In the genomic region with DNA sequence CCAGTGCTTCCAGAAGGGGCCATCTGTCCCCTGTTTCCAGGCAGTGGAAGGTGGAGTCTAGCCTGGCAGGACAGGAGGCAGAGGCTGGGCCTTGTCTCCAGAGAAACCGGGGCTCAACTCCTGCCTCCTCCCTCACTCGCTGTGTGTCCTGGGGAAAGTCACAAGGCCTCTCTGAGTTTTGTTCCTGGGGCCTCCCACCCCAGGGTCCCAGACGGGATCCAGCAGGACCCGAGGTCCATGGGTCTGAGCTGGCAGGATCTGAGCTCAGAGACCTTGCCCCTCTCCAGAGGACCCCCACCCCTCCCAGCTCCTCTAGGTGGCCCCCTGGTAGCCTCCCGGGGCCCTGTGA, we compare ENCODE assay signal across 12 cellular contexts.
DNase-seq lines count a peak whose midpoint lies in the region; ATAC-seq, FAIRE-seq and TF ChIP-seq lines count a peak whose summit lies in the region.
"Had no signal": no experiment of that assay in that cellular context is flagged by ENCODE, and none has a peak within 500 bp of the region (broad histone marks: within the 10 kb centered on the region; RNA-seq: fewer than 3 reads in every experiment).

No MANE protein-coding gene starts in this region.

- no peak overlapping the region for H4K91ac ChIP-seq in IMR-90 (ENCODE audit: insufficient read depth, low read depth, low read length)

- CTCF ChIA-PET in IMR-90 (lab: Yijun Ruan, JAX), result interaction anchor here (0.6 to 2.8 kb wide), 11 partner anchors 12 to 286 kb away, joined by 3 to 13 read pairs (median 3); no protein-coding TSS in a partner anchor
- CTCF ChIA-PET in K562 (lab: Yijun Ruan, JAX; ENCODE audit: low intra/inter-chr PET ratio), result no interaction called here

- H2AFZ ChIP-seq in IMR-90 (replicated peaks; ENCODE audit: low read length, poor library complexity) (no peak overlapping the region), K562 (ENCODE audit: low read depth, low read length) (peak overlapping the region; percentile 81; the same call in 1 of the 2 replicates)

- H3K4me3 ChIP-seq in IMR-90 (ENCODE audit: insufficient read depth, low read depth, low read length), result no peak overlapping the region
- no peak overlapping the region for H3K4me3 ChIP-seq in K562
- peak overlapping the region; percentile 4 for H3K4me3 ChIP-seq in left ventricle myocardium inferior
- no peak overlapping the region for H3K4me3 ChIP-seq in suprapubic skin
- H3K4me3 ChIP-seq: colonic mucosa, thoracic aorta had no signal

- no peaks in the 10 kb centered on the region for H3K79me1 ChIP-seq in IMR-90 (ENCODE audit: low read depth in 1 of 2, low read length in 2 of 2)

- H4K8ac ChIP-seq in IMR-90 (ENCODE audit: low read depth in 2 of 2, low read length in 2 of 2), result no peak overlapping the region

- TF ChIP-seq CTCF in IMR-90 (conservative IDR thresholded peaks at IDR 0.05; ENCODE audit: low read depth, low read length) (no peak), K562 (IDR thresholded peaks at IDR 0.05 in 2 of 3, conservative IDR thresholded peaks at IDR 0.05 in 1 of 3; ENCODE audit: insufficient read depth in 2 of 3, low read depth in 1 of 3, low read length in 3 of 3) (no peak), left ventricle myocardium inferior (IDR thresholded peaks at IDR 0.05; ENCODE audit: borderline replicate concordance) (no peak), suprapubic skin (IDR thresholded peaks at IDR 0.05) (no peak)

- no peak overlapping the region for H2BK120ac ChIP-seq in IMR-90 (ENCODE audit: low read depth, low read length)

- H3K9me1 ChIP-seq in IMR-90 (ENCODE audit: insufficient read depth, low read length), result no peaks in the 10 kb centered on the region
- no peaks in the 10 kb centered on the region for H3K9me1 ChIP-seq in K562 (ENCODE audit: control insufficient read depth, insufficient read depth, low read length)

- no peaks in the 10 kb centered on the region for H3K79me2 ChIP-seq in K562 (ENCODE audit: control insufficient read depth, insufficient read depth, low read length)

- H2BK15ac ChIP-seq in IMR-90 (ENCODE audit: low read depth, low read length), result no peak overlapping the region

- DNase-seq in IMR-90 (no peak), K562 (ENCODE audit: extremely low read depth in 1 of 4, low spot score in 3 of 4) (no peak), left ventricle myocardium inferior (no peak), suprapubic skin (ENCODE audit: low spot score in 2 of 2) (no peak), GF-D8 (lab: John Stamatoyannopoulos, UW) (no peak)
- DNase-seq: DMS79, NCI-H2029 treated with DMSO at 0.1 percent for 48 hours had no signal

- H3K56ac ChIP-seq in IMR-90 (ENCODE audit: extremely low read depth, insufficient read depth, low read length), result no peak overlapping the region

- no peak for ATAC-seq in IMR-90 (ENCODE audit: low read depth)
- no peak for ATAC-seq in K562
- ATAC-seq in activated CD4-positive, CD25-positive, alpha-beta regulatory T cell treated with anti-CD3 and anti-CD28 coated beads, Interleukin-2, amount 50 U/mL, for 24 hours, result no peak
- ATAC-seq in GM19467 (IDR thresholded peaks at IDR 0.05; ENCODE audit: unreplicated experiment), result no peak

- no peaks in the 10 kb centered on the region for H3K36me3 ChIP-seq in IMR-90 (ENCODE audit: control insufficient read depth, insufficient read depth, low read length)
- H3K36me3 ChIP-seq in K562 (ENCODE audit: control insufficient read depth, insufficient read depth, low read length), result no peaks in the 10 kb centered on the region
- no peaks in the 10 kb centered on the region for H3K36me3 ChIP-seq in left ventricle myocardium inferior
- no peaks in the 10 kb centered on the region for H3K36me3 ChIP-seq in suprapubic skin
- H3K36me3 ChIP-seq: colonic mucosa, neutrophil, thoracic aorta had no signal

- no peak overlapping the region for H4K5ac ChIP-seq in IMR-90 (ENCODE audit: low read depth, low read length)

- no peak overlapping the region for H3K4me2 ChIP-seq in IMR-90 (ENCODE audit: low read depth, low read length)
- no peak overlapping the region for H3K4me2 ChIP-seq in K562 (ENCODE audit: insufficient read depth, low read length)

- TF ChIP-seq POLR2A in IMR-90 (IDR thresholded peaks at IDR 0.05; ENCODE audit: low read depth, low read length), result no peak
- no peak for TF ChIP-seq POLR2A in K562 (conservative IDR thresholded peaks at IDR 0.05)
- no peak for TF ChIP-seq POLR2A in suprapubic skin (IDR thresholded peaks at IDR 0.05)

- no peak overlapping the region for H2BK5ac ChIP-seq in IMR-90 (ENCODE audit: low read depth, low read length, poor library complexity, severe bottlenecking)

- intact Hi-C loops in IMR-90 (cut with micrococcal nuclease), result no loop called here
- intact Hi-C loops in K562 (cut with micrococcal nuclease), result loop anchor here (10.0 kb wide), 1 partner anchor 286 kb away; no protein-coding TSS in a partner anchor
- intact Hi-C loops in left ventricle myocardium inferior (cut with micrococcal nuclease), result no loop called here

- no peak for TF ChIP-seq RAD21 in IMR-90 (IDR thresholded peaks at IDR 0.05; ENCODE audit: low read length)
- TF ChIP-seq RAD21 in K562 (CRISPR knock-in tag; conservative IDR thresholded peaks at IDR 0.05 in 1 of 2, IDR thresholded peaks at IDR 0.05 in 1 of 2), result no peak

- H3K4ac ChIP-seq in IMR-90 (ENCODE audit: low read depth, low read length), result no peak overlapping the region

- no peak for FAIRE-seq in K562 (lab: Jason Lieb, UNC)

- no CpG with 5 or more reads among the region's 5 CpGs for WGBS in IMR-90 (ENCODE audit: extremely low coverage in 2 of 2, insufficient read length in 1 of 2), 2 experiments
- 17% methylated on average over 1 of the region's 5 CpGs for WGBS in K562 (ENCODE audit: insufficient coverage, low coverage, missing lambda C conversion rate)
- no CpG with 5 or more reads among the region's 5 CpGs for WGBS in suprapubic skin

- BruUV-seq in IMR-90 (replicated peaks; lab: Mats Ljungman, UMichigan), result no TSS peak
- BruUV-seq in K562 (replicated peaks; lab: Mats Ljungman, UMichigan), result no TSS peak

- H3K23ac ChIP-seq in IMR-90 (ENCODE audit: low read depth, low read length), result no peak overlapping the region

- dilution Hi-C loops in IMR-90 (cut with HindIII; ENCODE audit: low sequenced_read_pairs, unreplicated experiment), result no loop called here

- H2BK20ac ChIP-seq in IMR-90 (ENCODE audit: low read depth, low read length), result no peak overlapping the region; the same call in 1 of the 2 replicates

- H3K14ac ChIP-seq in IMR-90 (replicated peaks; ENCODE audit: low read depth, low read length), result no peak overlapping the region

- H3K4me1 ChIP-seq in IMR-90 (ENCODE audit: control insufficient read depth, insufficient read depth, low read length) (peaks cover 9% of the 10 kb centered on the region; the same call in 1 of the 2 replicates), K562 (replicated peaks in 1 of 2; ENCODE audit: control insufficient read depth in 2 of 2, insufficient read depth in 2 of 2, low read length in 2 of 2) (peaks cover 17 to 52% of the 10 kb centered on the region in 2 experiments; a peak in 4 of 5 replicates), left ventricle myocardium inferior (peaks cover 50% of the 10 kb centered on the region), suprapubic skin (peaks cover 66% of the 10 kb centered on the region)
- H3K4me1 ChIP-seq: colonic mucosa had no signal

- no peak overlapping the region for H2AK9ac ChIP-seq in IMR-90 (replicated peaks; ENCODE audit: low read depth, low read length, poor library complexity)

- H3K9me3 ChIP-seq in IMR-90 (ENCODE audit: control insufficient read depth, insufficient read depth, low read length), result no peaks in the 10 kb centered on the region
- no peaks in the 10 kb centered on the region for H3K9me3 ChIP-seq in K562 (replicated peaks; ENCODE audit: control insufficient read depth, insufficient read depth, low read depth, low read length)
- no peaks in the 10 kb centered on the region for H3K9me3 ChIP-seq in left ventricle myocardium inferior (replicated peaks)
- no peaks in the 10 kb centered on the region for H3K9me3 ChIP-seq in suprapubic skin
- H3K9me3 ChIP-seq: colonic mucosa, neutrophil, thoracic aorta had no signal

- H3K27ac ChIP-seq in IMR-90 (ENCODE audit: insufficient read depth, low read length), result no peak overlapping the region
- H3K27ac ChIP-seq in K562 (ENCODE audit: extremely low read depth, low read depth, low read length), result no peak overlapping the region
- H3K27ac ChIP-seq in left ventricle myocardium inferior (replicated peaks), result peak overlapping the region; percentile 78
- H3K27ac ChIP-seq in suprapubic skin, result peak overlapping the region; percentile 74
- H3K27ac ChIP-seq: colonic mucosa, neutrophil, thoracic aorta had no signal

- in situ Hi-C loops in IMR-90 (cut with MboI; ENCODE audit: low sequenced_read_pairs), result no loop called here
- in situ Hi-C loops in K562 (cut with MboI), result no loop called here

- TF ChIP-seq EP300 in K562 (IDR thresholded peaks at IDR 0.05; ENCODE audit: low read length) (no peak), suprapubic skin (IDR thresholded peaks at IDR 0.05) (no peak)

- no peaks in the 10 kb centered on the region for H4K20me1 ChIP-seq in IMR-90 (ENCODE audit: insufficient read depth, low read length)
- H4K20me1 ChIP-seq in K562 (replicated peaks; ENCODE audit: control insufficient read depth, insufficient read depth, low read length), result no peaks in the 10 kb centered on the region

- peak overlapping the region; percentile 21; the same call in 1 of the 2 replicates for H2AK5ac ChIP-seq in IMR-90 (ENCODE audit: low read depth, low read length)

- H3K27me3 ChIP-seq in IMR-90 (ENCODE audit: control insufficient read depth, insufficient read depth, low read length), result peaks cover 11% of the 10 kb centered on the region; the same call in 1 of the 2 replicates
- H3K27me3 ChIP-seq in K562 (ENCODE audit: control insufficient read depth in 2 of 2, insufficient read depth in 2 of 2, low read length in 2 of 2), result no peaks in the 10 kb centered on the region; a peak in 1 of 5 replicates
- H3K27me3 ChIP-seq in left ventricle myocardium inferior (ENCODE audit: low read depth), result no peaks in the 10 kb centered on the region
- no peaks in the 10 kb centered on the region for H3K27me3 ChIP-seq in suprapubic skin
- H3K27me3 ChIP-seq: colonic mucosa, neutrophil had no signal

- POLR2A ChIA-PET in IMR-90 (lab: Charles Lee; ENCODE audit: unreplicated experiment) (no interaction called here), K562 (lab: Yijun Ruan, JAX) (interaction anchor here (0.6 to 1.6 kb wide), 6 partner anchors 129 to 236 kb away, joined by 3 to 8 read pairs (median 4); a partner anchor contains a TSS)

- no peak overlapping the region for H3K18ac ChIP-seq in IMR-90 (ENCODE audit: low read depth, low read length)

- H3K9ac ChIP-seq in IMR-90 (ENCODE audit: low read depth, low read length) (no peak overlapping the region), K562 (ENCODE audit: insufficient read depth in 1 of 2, low read depth in 2 of 2, low read length in 2 of 2) (peak overlapping the region in 1 of 2 experiments; percentile 50; a peak in 2 of 4 replicates)

TF ChIP-seq in IMR-90, 13 proteins besides CTCF, POLR2A, EP300 and RAD21 (continues in another document):
- no peak for TF ChIP-seq MAFK (IDR thresholded peaks at IDR 0.05; ENCODE audit: low read depth, low read length)
- no peak for TF ChIP-seq NFE2L2 (IDR thresholded peaks at IDR 0.05; ENCODE audit: low read depth, low read length)

TF ChIP-seq in K562, 482 proteins besides CTCF, POLR2A, EP300 and RAD21 (continues in another document):
- TF ChIP-seq FOXM1 (IDR thresholded peaks at IDR 0.05; ENCODE audit: low read depth) (no peak), FOXM1 (CRISPR knock-in tag; IDR thresholded peaks at IDR 0.05; ENCODE audit: low read depth) (0 out of 2 replicates have a peak, but pooled peaks have one; percentile 30)

Comparison
In these comparisons a context has a peak if more than half of its experiments do, and no peak if none do; other contexts are left out.
1. H3K27ac ChIP-seq: peak in left ventricle myocardium inferior (single experiment) and suprapubic skin (single experiment); none in IMR-90 (single experiment) and K562 (single experiment).